Comparison of ENCODE assay signal across 1 cellular context in genomic region chr15:88705769-88706165, GRCh38.
TF ChIP-seq lines count a peak whose summit lies in the region.

No MANE protein-coding gene starts in this region.

TF ChIP-seq in GM23338, 12 proteins besides CTCF, POLR2A, EP300 and RAD21 (continued from another document):
- TF ChIP-seq POLR2AphosphoS5 (IDR thresholded peaks at IDR 0.05; ENCODE audit: low read depth) = no peak
- TF ChIP-seq EZH2phosphoT487 (IDR thresholded peaks at IDR 0.05; ENCODE audit: unreplicated experiment) = no peak
- TF ChIP-seq JUNB (IDR thresholded peaks at IDR 0.05; ENCODE audit: unreplicated experiment) = no peak
- no peak for TF ChIP-seq EZH2 (IDR thresholded peaks at IDR 0.05; ENCODE audit: low read depth, unreplicated experiment)
- no peak for TF ChIP-seq NANOG (IDR thresholded peaks at IDR 0.05; ENCODE audit: borderline replicate concordance)
- TF ChIP-seq, protein P1, sequence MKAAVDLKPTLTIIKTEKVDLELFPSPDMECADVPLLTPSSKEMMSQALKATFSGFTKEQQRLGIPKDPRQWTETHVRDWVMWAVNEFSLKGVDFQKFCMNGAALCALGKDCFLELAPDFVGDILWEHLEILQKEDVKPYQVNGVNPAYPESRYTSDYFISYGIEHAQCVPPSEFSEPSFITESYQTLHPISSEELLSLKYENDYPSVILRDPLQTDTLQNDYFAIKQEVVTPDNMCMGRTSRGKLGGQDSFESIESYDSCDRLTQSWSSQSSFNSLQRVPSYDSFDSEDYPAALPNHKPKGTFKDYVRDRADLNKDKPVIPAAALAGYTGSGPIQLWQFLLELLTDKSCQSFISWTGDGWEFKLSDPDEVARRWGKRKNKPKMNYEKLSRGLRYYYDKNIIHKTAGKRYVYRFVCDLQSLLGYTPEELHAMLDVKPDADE (IDR thresholded peaks at IDR 0.05) = no peak
